Comparison of ENCODE assay signal across 8 cellular contexts in genomic region chr2:74502147-74502719, GRCh38. TPM values are rescaled to one million over a fixed set of nuclear protein-coding genes. Genes with fewer than 3 reads are reported as not detected.
DNase-seq lines count a peak whose midpoint lies in the region; ATAC-seq and TF ChIP-seq lines count a peak whose summit lies in the region.

No MANE protein-coding gene starts in this region.

- peak overlapping the region; percentile 72 to 88 (median 84) for H3K4me3 Mint-ChIP-seq in IgD-negative memory B cell
- H3K4me3 Mint-ChIP-seq in naive B cell: peak overlapping the region; percentile 63 to 88 (median 81)

- POLR2A ChIA-PET in AG04450 (lab: Yijun Ruan, JAX): interaction anchor here (1.2 kb wide), 1 partner anchor 62 kb away, joined by 3 read pairs; no protein-coding TSS in a partner anchor

- H3K4me1 Mint-ChIP-seq in IgD-negative memory B cell: peaks cover 30 to 31% (median 30%) of the 10 kb centered on the region in 3 donors
- peaks cover 47 to 79% (median 69%) of the 10 kb centered on the region in 3 donors for H3K4me1 Mint-ChIP-seq in naive B cell

- peaks cover 52% of the 10 kb centered on the region for H3K27me3 Mint-ChIP-seq in IgD-negative memory B cell
- peaks cover 56 to 82% (median 63%) of the 10 kb centered on the region in 3 donors for H3K27me3 Mint-ChIP-seq in naive B cell

- peaks cover 0 to under 1% (median 0%) of the 10 kb centered on the region in 3 donors for H3K9me3 Mint-ChIP-seq in IgD-negative memory B cell
- H3K9me3 Mint-ChIP-seq in naive B cell: no peaks in the 10 kb centered on the region

- peaks cover 40% of the 10 kb centered on the region for H3K27me3 ChIP-seq in AG04450 (ENCODE audit: control insufficient read depth, insufficient read depth, low read length)
- H3K27me3 ChIP-seq in effector memory CD4-positive, alpha-beta T cell (replicated peaks; ENCODE audit: control insufficient read depth, insufficient read depth, low read length, poor library complexity, severe bottlenecking): peaks cover 54% of the 10 kb centered on the region

- CTCF ChIA-PET in AG04450 (lab: Charles Lee): no interaction called here

- peaks cover 47% of the 10 kb centered on the region for H3K4me1 ChIP-seq in effector memory CD4-positive, alpha-beta T cell (ENCODE audit: control insufficient read depth, insufficient read depth, low read length, poor library complexity, severe bottlenecking)

- H3K36me3 Mint-ChIP-seq in IgD-negative memory B cell (peaks cover 13% of the 10 kb centered on the region), naive B cell (peaks cover 12 to 26% of the 10 kb centered on the region in 2 donors)

- TF ChIP-seq CTCF in AG04450 (IDR thresholded peaks at IDR 0.05; ENCODE audit: low read depth, low read length): no peak

- no peak for DNase-seq in AG04450 (ENCODE audit: low read depth, low spot score)
- no peak for DNase-seq in effector memory CD4-positive, alpha-beta T cell
- DNase-seq in naive B cell: no peak
- no peak for DNase-seq in inferior parietal cortex (ENCODE audit: extremely low spot score)
- no peak for DNase-seq in effector CD4-positive, alpha-beta T cell
- no peak for DNase-seq in effector CD8-positive, alpha-beta T cell (lab: John Stamatoyannopoulos, UW)
- no peak for DNase-seq in dermis blood vessel endothelial cell

- peak overlapping the region in 2 of 3 donors; percentile 90 to 95 for H3K27ac Mint-ChIP-seq in IgD-negative memory B cell
- peak overlapping the region in 1 of 6 donors; percentile 39 for H3K27ac Mint-ChIP-seq in naive B cell

- H3K27ac ChIP-seq in AG04450 (ENCODE audit: low read depth, low read length): no peak overlapping the region
- no peak overlapping the region for H3K27ac ChIP-seq in effector memory CD4-positive, alpha-beta T cell (ENCODE audit: insufficient read depth, low read length, poor library complexity, severe bottlenecking)

- peaks cover 15% of the 10 kb centered on the region for H3K36me3 ChIP-seq in effector memory CD4-positive, alpha-beta T cell (ENCODE audit: control insufficient read depth, insufficient read depth, low read length)

- H3K9me3 ChIP-seq in AG04450 (ENCODE audit: control insufficient read depth, insufficient read depth, low read length): no peaks in the 10 kb centered on the region; the same call in 1 of the 2 replicates
- H3K9me3 ChIP-seq in effector memory CD4-positive, alpha-beta T cell (ENCODE audit: control insufficient read depth, low read length): no peaks in the 10 kb centered on the region

- H3K4me3 ChIP-seq in AG04450 (ENCODE audit: low read depth, low read length): peak overlapping the region; percentile 62
- peak overlapping the region; percentile 49 for H3K4me3 ChIP-seq in effector memory CD4-positive, alpha-beta T cell (ENCODE audit: insufficient read depth, low read depth, low read length, poor library complexity, severe bottlenecking)

- no peak for ATAC-seq in naive B cell (ENCODE audit: low read depth in 2 of 2)

RNA-seq across cellular contexts. Expression of gene LBX2, which starts 2.8 kb away (rescaled TPM):
- polyA plus RNA-seq in AG04450 (2011; rRNA removed): 0.76 and 0.86 TPM in 2 replicates
- polyA minus RNA-seq in AG04450 (2011; rRNA and poly(A)+ RNA removed): 0.37 and 0.48 TPM in 2 replicates
- polyA plus RNA-seq in IgD-negative memory B cell: not detected
- not detected for polyA plus RNA-seq in naive B cell (ENCODE audit: low read depth in 6 of 6)
- 0.98 and 2.9 TPM in 2 replicates for total RNA-seq in dermis blood vessel endothelial cell

RNA-seq across cellular contexts. Expression of gene PCGF1, which starts 5.3 kb away (rescaled TPM):
- 20.9 and 21.4 TPM in 2 replicates for polyA plus RNA-seq in AG04450 (2011; rRNA removed)
- polyA minus RNA-seq in AG04450 (2011; rRNA and poly(A)+ RNA removed): 55.0 and 60.4 TPM in 2 replicates
- polyA plus RNA-seq in IgD-negative memory B cell: 14.7 TPM
- 10 to 100 TPM in 5 of 6 donors, 1 to 10 TPM in 1; 8.9 to 17.0 (median 14.1) TPM for polyA plus RNA-seq in naive B cell (ENCODE audit: low read depth in 6 of 6)
- total RNA-seq in dermis blood vessel endothelial cell: 9.7 and 11.7 TPM in 2 replicates

RNA-seq across cellular contexts. Expression of gene TLX2, which starts 12.0 kb away (rescaled TPM):
- polyA plus RNA-seq in AG04450 (2011; rRNA removed) (not detected in 2 replicates), IgD-negative memory B cell (not detected), naive B cell (ENCODE audit: low read depth in 6 of 6) (not detected)
- 0.14 TPM in 1 of 2 replicates, not detected in the other for polyA minus RNA-seq in AG04450 (2011; rRNA and poly(A)+ RNA removed)
- total RNA-seq in dermis blood vessel endothelial cell: 0.17 TPM in 1 of 2 replicates, not detected in the other

RNA-seq across cellular contexts. Expression of gene TTC31, which starts 19.4 kb away (rescaled TPM):
- polyA plus RNA-seq in AG04450 (2011; rRNA removed): 16.4 and 17.7 TPM in 2 replicates
- polyA minus RNA-seq in AG04450 (2011; rRNA and poly(A)+ RNA removed): 18.3 TPM in 2 replicates
- 26.4 TPM for polyA plus RNA-seq in IgD-negative memory B cell
- polyA plus RNA-seq in naive B cell (ENCODE audit: low read depth in 6 of 6): 10 to 100 TPM; 20.7 to 31.8 (median 25.6) TPM
- total RNA-seq in dermis blood vessel endothelial cell: 18.2 and 21.6 TPM in 2 replicates

RNA-seq across cellular contexts. Expression of gene CCDC142, which starts 19.4 kb away (rescaled TPM):
- polyA plus RNA-seq in AG04450 (2011; rRNA removed) (4.5 and 4.6 TPM in 2 replicates), IgD-negative memory B cell (9.2 TPM), naive B cell (ENCODE audit: low read depth in 6 of 6) (10 to 100 TPM in 4 of 6 donors, 1 to 10 TPM in 2; 5.9 to 25.9 (median 12.0) TPM)
- polyA minus RNA-seq in AG04450 (2011; rRNA and poly(A)+ RNA removed): 21.2 and 25.0 TPM in 2 replicates
- total RNA-seq in dermis blood vessel endothelial cell: 14.9 and 22.8 TPM in 2 replicates
